8 cellular contexts compared by ENCODE assay signal in the genomic region with DNA sequence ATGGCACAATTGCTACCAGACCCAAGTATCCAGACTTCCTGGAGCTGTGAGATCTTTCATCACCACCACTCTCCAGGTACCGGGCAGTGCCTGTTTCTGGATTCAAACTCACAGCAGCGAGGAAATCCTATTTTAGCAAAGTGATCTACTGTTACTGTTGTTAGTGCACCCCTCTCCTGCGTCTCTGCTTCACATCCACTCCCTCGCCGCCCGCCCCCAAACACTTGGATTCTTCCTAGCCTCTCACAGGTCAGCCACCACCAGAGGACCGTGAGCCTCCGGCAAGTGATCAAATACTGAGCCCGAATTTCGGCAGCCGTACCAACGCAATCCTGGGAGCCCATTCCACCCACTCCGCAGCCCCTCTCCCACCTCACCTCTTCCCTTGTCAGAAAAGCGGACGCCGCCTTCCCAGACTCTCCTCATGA. TPM values are rescaled to one million over a fixed set of nuclear protein-coding genes. Genes with fewer than 3 reads are reported as not detected.
DNase-seq lines count a peak whose midpoint lies in the region; ATAC-seq and TF ChIP-seq lines count a peak whose summit lies in the region.

No MANE protein-coding gene starts in this region.

- H3K4me1 ChIP-seq in cardiac muscle cell (ENCODE audit: low read depth) (peaks cover 16% of the 10 kb centered on the region), ovary (ENCODE audit: insufficient read depth) (peaks cover 5% of the 10 kb centered on the region)

- H3K27me3 Mint-ChIP-seq in activated naive CD8-positive, alpha-beta T cell treated with anti-CD3 and anti-CD28 coated beads, Interleukin-2, amount 10 ng/mL, durations not matched to agents 7 days and 5 days, result no peaks in the 10 kb centered on the region

- H3K4me1 Mint-ChIP-seq in activated naive CD8-positive, alpha-beta T cell treated with anti-CD3 and anti-CD28 coated beads, Interleukin-2, amount 10 ng/mL, durations not matched to agents 7 days and 5 days, result peaks cover 36% of the 10 kb centered on the region

- peak overlapping the region; percentile 100 for H3K4me3 Mint-ChIP-seq in activated naive CD8-positive, alpha-beta T cell treated with anti-CD3 and anti-CD28 coated beads, Interleukin-2, amount 10 ng/mL, durations not matched to agents 7 days and 5 days

- POLR2A ChIA-PET in activated naive CD8-positive, alpha-beta T cell treated with anti-CD3 and anti-CD28 coated beads, Interleukin-2, amount 10 ng/mL, durations not matched to agents 7 days and 5 days (lab: Charles Lee), result interaction anchor here (0.8 to 7.5 kb wide), 10 partner anchors 9 to 1023 kb away, joined by 3 to 80 read pairs (median 8); a partner anchor contains a TSS

- H3K27me3 ChIP-seq in cardiac muscle cell (no peaks in the 10 kb centered on the region), ovary (no peaks in the 10 kb centered on the region)

- TF ChIP-seq POLR2A in ovary (IDR thresholded peaks at IDR 0.05), result no peak

- H3K4me3 ChIP-seq in cardiac muscle cell (peak overlapping the region; percentile 99), ovary (peak overlapping the region; percentile 75)

- TF ChIP-seq CTCF in cardiac muscle cell (IDR thresholded peaks at IDR 0.05; ENCODE audit: low read depth, low read length), result no peak
- TF ChIP-seq CTCF in ovary (IDR thresholded peaks at IDR 0.05), result no peak

- ATAC-seq in GM19468 (IDR thresholded peaks at IDR 0.05; ENCODE audit: extremely low read depth, unreplicated experiment) (peak; percentile 3), HG03571 (IDR thresholded peaks at IDR 0.05; ENCODE audit: unreplicated experiment) (peak; percentile 43)
- peak; percentile 58 for ATAC-seq in activated naive CD8-positive, alpha-beta T cell treated with anti-CD3 and anti-CD28 coated beads, Interleukin-2, amount 10 ng/mL, durations not matched to agents 7 days and 5 days (ENCODE audit: low read depth)

- H3K27ac Mint-ChIP-seq in activated naive CD8-positive, alpha-beta T cell treated with anti-CD3 and anti-CD28 coated beads, Interleukin-2, amount 10 ng/mL, durations not matched to agents 7 days and 5 days, result peak overlapping the region; percentile 98

- no peak for TF ChIP-seq EP300 in ovary (IDR thresholded peaks at IDR 0.05)

- 0% methylated on average over 16 of the region's 16 CpGs for WGBS in ovary, 3 donors

- no peaks in the 10 kb centered on the region for H3K9me3 Mint-ChIP-seq in activated naive CD8-positive, alpha-beta T cell treated with anti-CD3 and anti-CD28 coated beads, Interleukin-2, amount 10 ng/mL, durations not matched to agents 7 days and 5 days

- peak; percentile 73 for DNase-seq in DMS 273 treated with DMSO at 0.1 percent for 48 hours (lab: John Stamatoyannopoulos, UW)
- peak; percentile 77 for DNase-seq in RPMI8226
- no peak for DNase-seq in activated naive CD8-positive, alpha-beta T cell treated with anti-CD3 and anti-CD28 coated beads, Interleukin-2, amount 10 ng/mL, durations not matched to agents 7 days and 5 days
- peak; percentile 82 to 83 for DNase-seq in cardiac muscle cell (ENCODE audit: low read depth in 1 of 2, low spot score in 1 of 2)
- peak; percentile 60 to 80 (median 71) for DNase-seq in ovary
- DNase-seq in DMS114 treated with DMSO at 0.1 percent for 48 hours (lab: John Stamatoyannopoulos, UW; ENCODE audit: unreplicated experiment), result no peak

- no peaks in the 10 kb centered on the region for H3K36me3 ChIP-seq in cardiac muscle cell
- no peaks in the 10 kb centered on the region for H3K36me3 ChIP-seq in ovary

- H3K9me3 ChIP-seq in cardiac muscle cell (ENCODE audit: low read depth), result no peaks in the 10 kb centered on the region
- no peaks in the 10 kb centered on the region for H3K9me3 ChIP-seq in ovary

- H3K36me3 Mint-ChIP-seq in activated naive CD8-positive, alpha-beta T cell treated with anti-CD3 and anti-CD28 coated beads, Interleukin-2, amount 10 ng/mL, durations not matched to agents 7 days and 5 days, result peaks cover 42% of the 10 kb centered on the region

- intact Hi-C loops in ovary (cut with DNase I), result loop anchor here in 1 of 4 donors (10.0 kb wide), 1 partner anchor 84 kb away; a partner anchor contains a TSS

- H3K27ac ChIP-seq in cardiac muscle cell, result peak overlapping the region; percentile 100
- peak overlapping the region; percentile 82 to 95 for H3K27ac ChIP-seq in ovary

RNA-seq across cellular contexts. Expression of a gene that starts 0.5 kb away (rescaled TPM):
- total RNA-seq in activated naive CD8-positive, alpha-beta T cell treated with anti-CD3 and anti-CD28 coated beads, Interleukin-2, amount 10 ng/mL, durations not matched to agents 7 days and 5 days, result 10 to 100 TPM; 22.7 to 25.8 TPM
- total RNA-seq in cardiac muscle cell (3.2 and 7.5 TPM in 2 replicates), ovary (10 to 100 TPM in 2 of 7 donors, 1 to 10 TPM in 5; 4.8 to 16.0 (median 8.7) TPM)
- polyA plus RNA-seq in cardiac muscle cell (5.6 and 11.7 TPM in 2 replicates), ovary (1 to 10 TPM; 7.0 to 8.2 TPM)

RNA-seq across cellular contexts. Expression of a gene that starts 0.6 kb away (rescaled TPM):
- total RNA-seq in activated naive CD8-positive, alpha-beta T cell treated with anti-CD3 and anti-CD28 coated beads, Interleukin-2, amount 10 ng/mL, durations not matched to agents 7 days and 5 days, result 10 to 100 TPM; 66.0 to 67.0 TPM
- 4.3 and 23.2 TPM in 2 replicates for total RNA-seq in cardiac muscle cell
- 8.4 and 40.1 TPM in 2 replicates for polyA plus RNA-seq in cardiac muscle cell
- 1 to 10 TPM in 1 of 7 donors, under 1 TPM in 4, not detected in 2; 0.13 to 1.6 (median 0.34) TPM for total RNA-seq in ovary
- 1 to 10 TPM in 1 of 2 donors, under 1 TPM in 1; 0.57 to 2.5 TPM for polyA plus RNA-seq in ovary

Comparison
In these comparisons a context has a peak if more than half of its experiments do, and no peak if none do; other contexts are left out.
1. DNase-seq: peak in DMS 273 treated with DMSO at 0.1 percent for 48 hours (single experiment), RPMI8226 (single experiment), cardiac muscle cell (2 of 2) and ovary (5 of 5); none in activated naive CD8-positive, alpha-beta T cell treated with anti-CD3 and anti-CD28 coated beads, Interleukin-2, amount 10 ng/mL, durations not matched to agents 7 days and 5 days (single experiment) and DMS114 treated with DMSO at 0.1 percent for 48 hours (single experiment).
2. ATAC-seq: peak in every context shown above with its lines; median percentile 58 in activated naive CD8-positive, alpha-beta T cell treated with anti-CD3 and anti-CD28 coated beads, Interleukin-2, amount 10 ng/mL, durations not matched to agents 7 days and 5 days; 43 in HG03571; 3 in GM19468.